Comparison of ENCODE assay signal across 9 cellular contexts in the genomic region with DNA sequence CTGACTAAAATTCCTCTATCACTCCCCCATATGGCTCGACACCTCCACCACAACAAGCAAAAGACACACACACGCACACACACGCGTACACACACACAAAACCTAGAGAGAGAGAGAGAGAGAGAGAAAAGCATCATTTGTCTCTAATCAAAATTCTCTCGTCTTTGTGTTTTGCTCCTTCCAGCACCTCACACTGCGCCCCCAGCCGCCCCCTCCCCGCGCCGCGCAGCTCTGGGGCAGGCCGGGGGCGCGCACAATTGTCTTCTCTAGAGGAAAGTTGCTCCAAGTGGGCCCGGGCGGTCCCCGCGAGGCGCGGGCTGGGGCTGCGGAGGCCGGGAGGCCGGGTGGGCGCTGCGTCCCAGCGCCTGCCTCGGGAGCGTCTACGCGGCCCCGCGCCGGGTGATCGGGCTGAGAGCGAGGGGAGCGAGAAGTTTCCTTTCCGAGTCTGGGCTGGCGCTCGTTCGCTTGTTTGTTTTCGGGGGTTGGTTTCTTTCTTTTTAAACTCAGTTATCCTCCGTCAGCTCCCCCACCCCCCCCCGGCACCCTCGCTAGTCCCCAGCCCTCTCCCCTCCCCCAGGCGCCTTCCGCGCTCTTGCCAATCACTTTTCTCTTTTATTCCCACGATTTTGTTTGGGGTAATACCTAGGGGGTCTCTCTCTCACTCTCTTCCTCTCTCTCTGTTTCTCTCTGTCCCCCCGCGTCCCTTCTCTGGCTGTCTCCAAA. TPM values are rescaled to one million over a fixed set of nuclear protein-coding genes. Genes with fewer than 3 reads are reported as not detected.
DNase-seq lines count a peak whose midpoint lies in the region; ATAC-seq, FAIRE-seq and TF ChIP-seq lines count a peak whose summit lies in the region.
"Had no signal": no experiment of that assay in that cellular context is flagged by ENCODE, and none has a peak within 500 bp of the region (broad histone marks: within the 10 kb centered on the region; RNA-seq: fewer than 3 reads in every experiment).

No MANE protein-coding gene starts in this region.

- peak overlapping the region; percentile 84 to 96 (median 89) for H3K27ac ChIP-seq in right lobe of liver

- H3K4me1 ChIP-seq in right lobe of liver = peaks cover 0 to 7% (median 0%) of the 10 kb centered on the region in 4 donors

- no peaks in the 10 kb centered on the region for H3K36me3 ChIP-seq in right lobe of liver

- peak overlapping the region; percentile 84 for H3K4me3 ChIP-seq in cardiac fibroblast (replicated peaks in 1 of 2; ENCODE audit: low read depth in 2 of 2, low read length in 2 of 2)
- peak overlapping the region; percentile 51 to 57 (median 53) for H3K4me3 ChIP-seq in right lobe of liver

- peak overlapping the region; percentile 86 to 96 for H3K27ac Mint-ChIP-seq in stimulated activated naive CD8-positive, alpha-beta T cell treated with anti-CD3 and anti-CD28 coated beads, Interleukin-15, amount 100 ng/mL, for 72 hours

- peak overlapping the region; percentile 87 to 88 for H3K4me3 Mint-ChIP-seq in stimulated activated naive CD8-positive, alpha-beta T cell treated with anti-CD3 and anti-CD28 coated beads, Interleukin-15, amount 100 ng/mL, for 72 hours

- peaks cover 41% of the 10 kb centered on the region for H3K27me3 Mint-ChIP-seq in stimulated activated naive CD8-positive, alpha-beta T cell treated with anti-CD3 and anti-CD28 coated beads, Interleukin-15, amount 100 ng/mL, for 72 hours

- no peak for FAIRE-seq in RCC 7860 (lab: Jason Lieb, UNC)
- FAIRE-seq: A204.1 had no signal

- no peaks in the 10 kb centered on the region for H3K9me3 ChIP-seq in right lobe of liver

- H3K9me3 Mint-ChIP-seq in stimulated activated naive CD8-positive, alpha-beta T cell treated with anti-CD3 and anti-CD28 coated beads, Interleukin-15, amount 100 ng/mL, for 72 hours = no peaks in the 10 kb centered on the region

- DNase-seq in DMS79 (lab: John Stamatoyannopoulos, UW) (peak; percentile 14), DMS79 treated with DMSO at 0.1 percent for 48 hours (lab: John Stamatoyannopoulos, UW) (no peak), RCC 7860 (ENCODE audit: low spot score) (peak; percentile 59), cardiac fibroblast (ENCODE audit: low read depth in 2 of 2) (peak; percentile 73 to 77), right lobe of liver (peak in 2 of 3 donors; percentile 49 to 63), ureter (ENCODE audit: low spot score) (no peak)
- DNase-seq in stimulated activated naive CD8-positive, alpha-beta T cell treated with anti-CD3 and anti-CD28 coated beads, Interleukin-15, amount 100 ng/mL, for 72 hours = peak; percentile 53 to 54

- ATAC-seq in right lobe of liver = peak; percentile 6 to 27 (median 14)
- peak; percentile 42 for ATAC-seq in stimulated activated naive CD8-positive, alpha-beta T cell treated with anti-CD3 and anti-CD28 coated beads, Interleukin-15, amount 100 ng/mL, for 72 hours
- ATAC-seq in HG03469 (IDR thresholded peaks at IDR 0.05; ENCODE audit: unreplicated experiment) = no peak

- peaks cover 31% of the 10 kb centered on the region for H3K4me1 Mint-ChIP-seq in stimulated activated naive CD8-positive, alpha-beta T cell treated with anti-CD3 and anti-CD28 coated beads, Interleukin-15, amount 100 ng/mL, for 72 hours

- no peak for TF ChIP-seq POLR2A in right lobe of liver (IDR thresholded peaks at IDR 0.05)

- intact Hi-C loops in right lobe of liver (cut with DNase I) = no loop called here

- WGBS in right lobe of liver (ENCODE audit: insufficient coverage, low coverage, low lambda C conversion rate, missing lambda C conversion rate) = 2% methylated on average over 20 of the region's 50 CpGs

- H3K27me3 ChIP-seq in right lobe of liver = peaks cover 0 to 4% of the 10 kb centered on the region in 2 donors

- TF ChIP-seq CTCF in cardiac fibroblast (IDR thresholded peaks at IDR 0.05; ENCODE audit: low read depth, low read length) (no peak), right lobe of liver (IDR thresholded peaks at IDR 0.05) (no peak)

RNA-seq across cellular contexts. Expression of a gene that starts 4.1 kb away (rescaled TPM):
- total RNA-seq in right lobe of liver = 10 to 100 TPM; 13.5 to 35.9 (median 21.7) TPM
- 92.4 TPM for total RNA-seq in ureter

Comparison
In these comparisons a context has a peak if more than half of its experiments do, and no peak if none do; other contexts are left out.
1. DNase-seq: peak in DMS79 (single experiment), RCC 7860 (single experiment), cardiac fibroblast (2 of 2), right lobe of liver (2 of 3) and stimulated activated naive CD8-positive, alpha-beta T cell treated with anti-CD3 and anti-CD28 coated beads, Interleukin-15, amount 100 ng/mL, for 72 hours (2 of 2); none in DMS79 treated with DMSO at 0.1 percent for 48 hours (single experiment) and ureter (single experiment).